ENCODE assay signal across 17 cellular contexts in genomic region chr2:54975175-54975574, GRCh38.
A peak's percentile ranks its signal among the peaks of the same experiment; 100 is the strongest.
DNase-seq lines count a peak whose midpoint lies in the region; ATAC-seq, FAIRE-seq and TF ChIP-seq lines count a peak whose summit lies in the region.
"Had no signal": no experiment of that assay in that cellular context is flagged by ENCODE, and none has a peak within 500 bp of the region (broad histone marks: within the 10 kb centered on the region; RNA-seq: fewer than 3 reads in every experiment).

No MANE protein-coding gene starts in this region.

- ATAC-seq in natural killer cell (no peak), gastrocnemius medialis (peak in 1 of 2 donors; percentile 32), GM19023 (IDR thresholded peaks at IDR 0.05; ENCODE audit: unreplicated experiment) (no peak)
- ATAC-seq in natural killer cell treated with Interleukin-12 subunit alpha and Interleukin-12 subunit beta and Interleukin-15 and Interleukin-18, amount 100 ng/mL, for 72 hours = no peak
- ATAC-seq: GM12878 had no signal

- WGBS in adrenal gland, 4 donors = 62 to 77% (median 69%) methylated on average over 2 of the region's 2 CpGs

- no peaks in the 10 kb centered on the region for H3K9me3 ChIP-seq in gastrocnemius medialis
- H3K9me3 ChIP-seq in adrenal gland (replicated peaks in 1 of 3) = no peaks in the 10 kb centered on the region
- H3K9me3 ChIP-seq: BLaER1 treated with 17β-estradiol and CSF1 and Interleukin-3, amounts not matched to agents 10 nM and 100 nM had no signal

- in situ Hi-C loops in gastrocnemius medialis (cut with MboI; ENCODE audit: low sequenced_read_pairs in 4 of 4) = loop anchor here in 1 of 4 donors (25.0 kb wide), 1 partner anchor 863 kb away; the partner anchor contains the start of gene ACYP2

- intact Hi-C loops in natural killer cell (cut with micrococcal nuclease) = no loop called here
- intact Hi-C loops in dorsolateral prefrontal cortex (cut with DNase I) = no loop called here
- intact Hi-C loops in gastrocnemius medialis (cut with DNase I; ENCODE audit: low total_unique reads) = loop anchor here (2.0 kb wide), 1 partner anchor 70 kb away; no protein-coding TSS in a partner anchor
- intact Hi-C loops in adrenal gland (cut with DNase I) = no loop called here

- H3K4me3 ChIP-seq in dorsolateral prefrontal cortex = no peak overlapping the region
- peak overlapping the region in 3 of 4 donors; percentile 3 to 27 (median 22) for H3K4me3 ChIP-seq in gastrocnemius medialis
- H3K4me3 ChIP-seq in adrenal gland = no peak overlapping the region
- H3K4me3 ChIP-seq: BLaER1 treated with 17β-estradiol and CSF1 and Interleukin-3, amounts not matched to agents 10 nM and 100 nM; GM12878; PC-9 had no signal

- peaks cover 53 to 67% of the 10 kb centered on the region in 2 donors for H3K4me1 Mint-ChIP-seq in natural killer cell
- H3K4me1 Mint-ChIP-seq in natural killer cell treated with Interleukin-12 subunit alpha and Interleukin-12 subunit beta and Interleukin-15 and Interleukin-18, amount 100 ng/mL, for 72 hours (ENCODE audit: low read depth in 2 of 2) = peaks cover 31 to 46% of the 10 kb centered on the region in 2 donors

- DNase-seq in natural killer cell (no peak), dorsolateral prefrontal cortex (no peak), gastrocnemius medialis (no peak), adrenal gland (no peak), GM19239 (ENCODE audit: insufficient read length, low spot score) (no peak), HK-2 (ENCODE audit: unreplicated experiment) (no peak)
- DNase-seq in natural killer cell treated with Interleukin-12 subunit alpha and Interleukin-12 subunit beta and Interleukin-15 and Interleukin-18, amount 100 ng/mL, for 72 hours (ENCODE audit: low spot score) = no peak
- DNase-seq: COR-L47, KBM-7, NCI-H1092, NCI-H1694, PC-9 had no signal

- H3K9me3 Mint-ChIP-seq in natural killer cell = no peaks in the 10 kb centered on the region
- no peaks in the 10 kb centered on the region for H3K9me3 Mint-ChIP-seq in natural killer cell treated with Interleukin-12 subunit alpha and Interleukin-12 subunit beta and Interleukin-15 and Interleukin-18, amount 100 ng/mL, for 72 hours

- H3K4me1 ChIP-seq in gastrocnemius medialis (peaks cover 95 to 100% of the 10 kb centered on the region in 2 donors), adrenal gland (replicated peaks in 1 of 2) (peaks cover 28 to 48% of the 10 kb centered on the region in 2 donors)

- H3K36me3 Mint-ChIP-seq in natural killer cell = no peaks in the 10 kb centered on the region
- no peaks in the 10 kb centered on the region for H3K36me3 Mint-ChIP-seq in natural killer cell treated with Interleukin-12 subunit alpha and Interleukin-12 subunit beta and Interleukin-15 and Interleukin-18, amount 100 ng/mL, for 72 hours

- no peak for TF ChIP-seq CTCF in natural killer cell (IDR thresholded peaks at IDR 0.05)
- TF ChIP-seq CTCF in dorsolateral prefrontal cortex (IDR thresholded peaks at IDR 0.05 in 54 of 56, conservative IDR thresholded peaks at IDR 0.05 in 2 of 56; ENCODE audit: low read depth in 1 of 56, partially characterized antibody in 56 of 56) = no peak
- TF ChIP-seq CTCF in gastrocnemius medialis (IDR thresholded peaks at IDR 0.05 in 4 of 5, conservative IDR thresholded peaks at IDR 0.05 in 1 of 5) = no peak
- no peak for TF ChIP-seq CTCF in adrenal gland (IDR thresholded peaks at IDR 0.05)

- H3K27ac ChIP-seq in dorsolateral prefrontal cortex (peak overlapping the region in 37 of 59 donors; percentile 2 to 72 (median 38)), gastrocnemius medialis (peak overlapping the region; percentile 89 to 94 (median 91)), adrenal gland (peak overlapping the region in 2 of 5 donors; percentile 42 to 52)
- H3K27ac ChIP-seq: BLaER1 treated with 17β-estradiol and CSF1 and Interleukin-3, amounts not matched to agents 10 nM and 100 nM; HL-60; PC-9 had no signal

- no peaks in the 10 kb centered on the region for H3K36me3 ChIP-seq in gastrocnemius medialis
- H3K36me3 ChIP-seq in adrenal gland (replicated peaks in 1 of 2) = peaks cover 0 to 18% of the 10 kb centered on the region in 2 donors

- no peaks in the 10 kb centered on the region for H3K27me3 Mint-ChIP-seq in natural killer cell (ENCODE audit: low read depth in 2 of 2)
- H3K27me3 Mint-ChIP-seq in natural killer cell treated with Interleukin-12 subunit alpha and Interleukin-12 subunit beta and Interleukin-15 and Interleukin-18, amount 100 ng/mL, for 72 hours = no peaks in the 10 kb centered on the region

- H3K4me3 Mint-ChIP-seq in natural killer cell = no peak overlapping the region
- H3K4me3 Mint-ChIP-seq in natural killer cell treated with Interleukin-12 subunit alpha and Interleukin-12 subunit beta and Interleukin-15 and Interleukin-18, amount 100 ng/mL, for 72 hours = no peak overlapping the region

- FAIRE-seq in GM19239 (lab: Jason Lieb, UNC) = no peak
- FAIRE-seq: GM12878, GM18507 had no signal

- H3K27me3 ChIP-seq in dorsolateral prefrontal cortex (no peaks in the 10 kb centered on the region), gastrocnemius medialis (no peaks in the 10 kb centered on the region), adrenal gland (no peaks in the 10 kb centered on the region)
- H3K27me3 ChIP-seq: BLaER1 treated with 17β-estradiol and CSF1 and Interleukin-3, amounts not matched to agents 10 nM and 100 nM had no signal

- TF ChIP-seq POLR2A in gastrocnemius medialis (IDR thresholded peaks at IDR 0.05) (no peak), adrenal gland (IDR thresholded peaks at IDR 0.05) (no peak)

- H3K27ac Mint-ChIP-seq in natural killer cell = peak overlapping the region; percentile 78 to 79
- H3K27ac Mint-ChIP-seq in natural killer cell treated with Interleukin-12 subunit alpha and Interleukin-12 subunit beta and Interleukin-15 and Interleukin-18, amount 100 ng/mL, for 72 hours = peak overlapping the region in 1 of 2 donors; percentile 79

Comparison
In these comparisons a context has a peak if more than half of its experiments do, and no peak if none do; other contexts are left out.
1. H3K4me3 ChIP-seq: peak in gastrocnemius medialis (3 of 4); none in dorsolateral prefrontal cortex (0 of 59) and adrenal gland (0 of 4).